27 cellular contexts compared by ENCODE assay signal in genomic region chr7:24709585-24710360, GRCh38. TPM values are rescaled to one million over a fixed set of nuclear protein-coding genes. Genes with fewer than 3 reads are reported as not detected.
DNase-seq lines count a peak whose midpoint lies in the region; ATAC-seq and TF ChIP-seq lines count a peak whose summit lies in the region.
"Had no signal": no experiment of that assay in that cellular context is flagged by ENCODE, and none has a peak within 500 bp of the region (broad histone marks: within the 10 kb centered on the region; RNA-seq: fewer than 3 reads in every experiment).

No MANE protein-coding gene starts in this region.

- H3K27ac ChIP-seq in esophagus muscularis mucosa (replicated peaks in 1 of 4): no peak overlapping the region
- no peak overlapping the region for H3K27ac ChIP-seq in spleen
- H3K27ac ChIP-seq: 22Rv1, PC-9, SJCRH30 had no signal

- DNase-seq in T-helper 1 cell (no peak), esophagus muscularis mucosa (ENCODE audit: extremely low spot score) (peak; percentile 68), nephron progenitor cell (no peak), spleen (peak; percentile 47), NCI-H1694 (lab: John Stamatoyannopoulos, UW) (no peak)
- DNase-seq: BE2C; Calu3; CD8-positive, alpha-beta memory T cell; DMS153; DND-41; HFFc6; KBM-7; NCI-H1417; NCI-H1694 treated with DMSO at 0.1 percent for 48 hours; NCI-H2081; NCI-H2227 treated with DMSO at 0.1 percent for 48 hours; NCI-H526 treated with DMSO at 0.1 percent for 48 hours; PC-9; SJCRH30 had no signal

- intact Hi-C loops in esophagus muscularis mucosa (cut with DNase I) (no loop called here), spleen (cut with DNase I; ENCODE audit: low total_unique reads) (no loop called here)

- H3K4me1 ChIP-seq in esophagus muscularis mucosa (peaks cover 0 to 2% (median 0%) of the 10 kb centered on the region in 4 donors), spleen (peaks cover 0 to 8% (median 0%) of the 10 kb centered on the region in 6 donors)
- H3K4me1 ChIP-seq: BE2C, HAP-1, SJCRH30 had no signal

- H3K27me3 Mint-ChIP-seq in T-helper 1 cell treated with Interleukin-12 subunit alpha and Interleukin-12 subunit beta and Interleukin-4 antibody, amounts not matched to agents 30 μg/mL and 1 μg/mL, for 36 hours (ENCODE audit: low read depth): no peaks in the 10 kb centered on the region
- peaks cover 3% of the 10 kb centered on the region for H3K27me3 Mint-ChIP-seq in nephron progenitor cell (ENCODE audit: low read depth, poor library complexity)

- no peaks in the 10 kb centered on the region for H3K36me3 Mint-ChIP-seq in T-helper 1 cell treated with Interleukin-12 subunit alpha and Interleukin-12 subunit beta and Interleukin-4 antibody, amounts not matched to agents 30 μg/mL and 1 μg/mL, for 36 hours (ENCODE audit: low read depth)
- peaks cover 50% of the 10 kb centered on the region for H3K36me3 Mint-ChIP-seq in nephron progenitor cell (ENCODE audit: low read depth)
- H3K36me3 Mint-ChIP-seq: CD14-positive monocyte; CD8-positive, alpha-beta memory T cell had no signal

- H3K27me3 ChIP-seq in esophagus muscularis mucosa (no peaks in the 10 kb centered on the region), spleen (replicated peaks in 1 of 7) (peaks cover 0 to 5% (median 0%) of the 10 kb centered on the region in 7 donors)
- H3K27me3 ChIP-seq: BE2C, SJCRH30 had no signal

- no peak for TF ChIP-seq EP300 in esophagus muscularis mucosa (IDR thresholded peaks at IDR 0.05)

- no peaks in the 10 kb centered on the region for H3K9me3 Mint-ChIP-seq in T-helper 1 cell treated with Interleukin-12 subunit alpha and Interleukin-12 subunit beta and Interleukin-4 antibody, amounts not matched to agents 30 μg/mL and 1 μg/mL, for 36 hours
- no peaks in the 10 kb centered on the region for H3K9me3 Mint-ChIP-seq in nephron progenitor cell
- H3K9me3 Mint-ChIP-seq: CD8-positive, alpha-beta memory T cell; HFFc6 had no signal

- ATAC-seq in GM18505 (IDR thresholded peaks at IDR 0.05; ENCODE audit: unreplicated experiment) (no peak), HG03439 (IDR thresholded peaks at IDR 0.05; ENCODE audit: unreplicated experiment) (no peak)
- ATAC-seq: GM23338, Right ventricle myocardium inferior had no signal

- 95% methylated on average over 15 of the region's 15 CpGs for WGBS in esophagus muscularis mucosa
- 92 to 96% (median 92%) methylated on average over 15 of the region's 15 CpGs for WGBS in spleen, 5 donors

- no peak overlapping the region for H3K4me3 Mint-ChIP-seq in T-helper 1 cell treated with Interleukin-12 subunit alpha and Interleukin-12 subunit beta and Interleukin-4 antibody, amounts not matched to agents 30 μg/mL and 1 μg/mL, for 36 hours
- no peak overlapping the region for H3K4me3 Mint-ChIP-seq in nephron progenitor cell
- H3K4me3 Mint-ChIP-seq: CD8-positive, alpha-beta memory T cell; GM23338; HFFc6 had no signal

- TF ChIP-seq POLR2A in esophagus muscularis mucosa (IDR thresholded peaks at IDR 0.05; ENCODE audit: low read depth): no peak
- TF ChIP-seq POLR2A in spleen (IDR thresholded peaks at IDR 0.05): no peak
- no peak for TF ChIP-seq POLR2A in GM18505 (IDR thresholded peaks at IDR 0.05; ENCODE audit: borderline replicate concordance, extremely low read depth, insufficient read depth, insufficient read length)

- H3K4me3 ChIP-seq in esophagus muscularis mucosa: no peak overlapping the region
- H3K4me3 ChIP-seq in spleen: no peak overlapping the region
- H3K4me3 ChIP-seq: GM23338, HAP-1, PC-9, SJCRH30 had no signal

- H3K36me3 ChIP-seq in esophagus muscularis mucosa: peaks cover 0 to 7% (median 4%) of the 10 kb centered on the region in 4 donors
- peaks cover 0 to 4% (median 0%) of the 10 kb centered on the region in 6 donors for H3K36me3 ChIP-seq in spleen
- H3K36me3 ChIP-seq: BE2C, HAP-1, SJCRH30 had no signal

- TF ChIP-seq CTCF in esophagus muscularis mucosa (IDR thresholded peaks at IDR 0.05): no peak
- TF ChIP-seq CTCF in nephron progenitor cell (IDR thresholded peaks at IDR 0.05): no peak
- no peak for TF ChIP-seq CTCF in spleen (IDR thresholded peaks at IDR 0.05 in 8 of 11, conservative IDR thresholded peaks at IDR 0.05 in 3 of 11)

- no peaks in the 10 kb centered on the region for H3K9me3 ChIP-seq in esophagus muscularis mucosa
- H3K9me3 ChIP-seq in spleen: no peaks in the 10 kb centered on the region
- H3K9me3 ChIP-seq: BE2C, HAP-1, SJCRH30 had no signal

- peak overlapping the region; percentile 22 for H3K27ac Mint-ChIP-seq in T-helper 1 cell treated with Interleukin-12 subunit alpha and Interleukin-12 subunit beta and Interleukin-4 antibody, amounts not matched to agents 30 μg/mL and 1 μg/mL, for 36 hours
- H3K27ac Mint-ChIP-seq in nephron progenitor cell: peak overlapping the region; percentile 86
- H3K27ac Mint-ChIP-seq: CD14-positive monocyte; CD8-positive, alpha-beta memory T cell; GM23338; HFFc6 had no signal

- H3K4me1 Mint-ChIP-seq in T-helper 1 cell treated with Interleukin-12 subunit alpha and Interleukin-12 subunit beta and Interleukin-4 antibody, amounts not matched to agents 30 μg/mL and 1 μg/mL, for 36 hours (ENCODE audit: low read depth): peaks cover 3% of the 10 kb centered on the region
- H3K4me1 Mint-ChIP-seq in nephron progenitor cell: peaks cover 27% of the 10 kb centered on the region
- H3K4me1 Mint-ChIP-seq: CD8-positive, alpha-beta memory T cell had no signal

RNA-seq across cellular contexts. Expression of gene GSDME, which starts 47.5 kb away (rescaled TPM):
- total RNA-seq in esophagus muscularis mucosa: 10 to 100 TPM in 3 of 4 donors, 1 to 10 TPM in 1; 6.5 to 12.2 (median 11.0) TPM
- total RNA-seq in spleen: 1 to 10 TPM; 2.3 to 9.7 (median 4.3) TPM
- 1 to 10 TPM; 2.3 to 6.0 (median 4.1) TPM for polyA plus RNA-seq in spleen

Comparison
In these comparisons a context has a peak if more than half of its experiments do, and no peak if none do; other contexts are left out.
1. DNase-seq: peak in esophagus muscularis mucosa (single experiment) and spleen (single experiment); none in T-helper 1 cell (0 of 5), nephron progenitor cell (single experiment) and NCI-H1694 (single experiment).